17 cellular contexts compared by ENCODE assay signal in the genomic region with DNA sequence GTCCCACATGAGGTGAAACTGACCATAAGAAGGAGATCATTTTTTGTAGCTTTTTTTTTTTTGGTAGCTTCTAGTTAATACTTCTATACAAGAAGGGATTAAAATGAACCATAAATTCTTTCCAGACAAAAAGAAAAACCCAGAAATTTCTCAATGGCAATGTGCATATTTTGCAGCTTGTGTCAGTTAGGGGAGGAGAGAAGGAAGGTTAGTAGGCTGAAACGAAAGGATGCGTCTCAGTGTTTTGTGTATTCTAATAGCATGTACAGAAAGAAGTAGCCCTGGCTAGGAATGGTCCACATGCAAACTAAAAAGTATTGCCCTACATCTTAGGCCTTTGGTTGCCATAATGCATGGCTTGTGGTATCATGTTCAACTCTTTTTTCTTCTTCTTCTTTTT.
A peak's percentile ranks its signal among the peaks of the same experiment; 100 is the strongest.
DNase-seq lines count a peak whose midpoint lies in the region; TF ChIP-seq lines count a peak whose summit lies in the region.
"Had no signal": no experiment of that assay in that cellular context is flagged by ENCODE, and none has a peak within 500 bp of the region (broad histone marks: within the 10 kb centered on the region; RNA-seq: fewer than 3 reads in every experiment).

No MANE protein-coding gene starts in this region.

- H3K27me3 Mint-ChIP-seq in CD14-positive monocyte (ENCODE audit: low read depth in 3 of 3): peaks cover 0 to 10% (median 5%) of the 10 kb centered on the region in 3 donors
- H3K27me3 Mint-ChIP-seq: CD4-positive, alpha-beta memory T cell had no signal

- H3K4me2 ChIP-seq in skeletal muscle satellite cell (ENCODE audit: low read length): no peak overlapping the region

- H3K27ac Mint-ChIP-seq in CD14-positive monocyte: no peak overlapping the region
- H3K27ac Mint-ChIP-seq: CD4-positive, alpha-beta memory T cell had no signal

- DNase-seq in GM03348 (ENCODE audit: low spot score) (peak; percentile 64), adipocyte (ENCODE audit: low read depth) (peak; percentile 58), fibroblast of mammary gland (ENCODE audit: low read depth) (peak; percentile 61), CD14-positive monocyte (ENCODE audit: low spot score) (no peak), C1 segment of cervical spinal cord (lab: John Stamatoyannopoulos, UW) (no peak), SW 1271 (lab: John Stamatoyannopoulos, UW) (no peak)
- DNase-seq: CD4-positive, alpha-beta memory T cell; DND-41; H7; MM.1S; NCI-H1105; NCI-H187; NCI-H446 treated with DMSO at 0.1 percent for 48 hours; NCI-H748 treated with DMSO at 0.1 percent for 48 hours; PC-3 had no signal

- H3K9me3 ChIP-seq in adipocyte (ENCODE audit: control insufficient read depth, low read length): no peaks in the 10 kb centered on the region
- no peaks in the 10 kb centered on the region for H3K9me3 ChIP-seq in skeletal muscle satellite cell (replicated peaks; ENCODE audit: low read length)
- H3K9me3 ChIP-seq: SJSA1 had no signal

- H3K9ac ChIP-seq in adipocyte (ENCODE audit: low read length) (peak overlapping the region; percentile 10), skeletal muscle satellite cell (ENCODE audit: low read depth, low read length) (peak overlapping the region; percentile 6)

- H3K4me1 ChIP-seq in adipocyte (ENCODE audit: control insufficient read depth, insufficient read depth, low read length) (peaks cover 22% of the 10 kb centered on the region), skeletal muscle satellite cell (ENCODE audit: control insufficient read depth, insufficient read depth, low read length) (peaks cover 31% of the 10 kb centered on the region)
- H3K4me1 ChIP-seq: SJSA1 had no signal

- H3K36me3 ChIP-seq in adipocyte (ENCODE audit: control insufficient read depth, insufficient read depth, low read length, severe bottlenecking): no peaks in the 10 kb centered on the region
- no peaks in the 10 kb centered on the region for H3K36me3 ChIP-seq in skeletal muscle satellite cell (ENCODE audit: insufficient read depth, low read length)
- H3K36me3 ChIP-seq: SJSA1 had no signal

- no peak overlapping the region for H3K4me3 Mint-ChIP-seq in CD14-positive monocyte
- H3K4me3 Mint-ChIP-seq: CD4-positive, alpha-beta memory T cell had no signal

- H3K4me1 Mint-ChIP-seq in CD14-positive monocyte: no peaks in the 10 kb centered on the region

- H3K27me3 ChIP-seq in adipocyte (replicated peaks; ENCODE audit: control insufficient read depth, insufficient read depth, low read length) (no peaks in the 10 kb centered on the region), skeletal muscle satellite cell (ENCODE audit: control insufficient read depth, insufficient read depth, low read length) (no peaks in the 10 kb centered on the region)
- H3K27me3 ChIP-seq: SJSA1 had no signal

- H3K4me3 ChIP-seq in adipocyte (ENCODE audit: low read length) (no peak overlapping the region), fibroblast of mammary gland (ENCODE audit: control insufficient read depth, low read depth, low read length) (no peak overlapping the region), skeletal muscle satellite cell (ENCODE audit: low read length) (no peak overlapping the region)
- H3K4me3 ChIP-seq: SJSA1 had no signal

- peaks cover 0 to 1% (median 0%) of the 10 kb centered on the region in 7 donors for H3K9me3 Mint-ChIP-seq in CD14-positive monocyte

- intact Hi-C loops in CD14-positive monocyte (cut with micrococcal nuclease): no loop called here

- TF ChIP-seq CTCF in fibroblast of mammary gland (conservative IDR thresholded peaks at IDR 0.05; ENCODE audit: control insufficient read depth, insufficient read depth, low read depth, low read length): no peak
- TF ChIP-seq CTCF in CD14-positive monocyte (IDR thresholded peaks at IDR 0.05): no peak

- H3K36me3 Mint-ChIP-seq in CD14-positive monocyte: no peaks in the 10 kb centered on the region
- H3K36me3 Mint-ChIP-seq: CD4-positive, alpha-beta memory T cell had no signal

Comparison
In these comparisons a context has a peak if more than half of its experiments do, and no peak if none do; other contexts are left out.
1. DNase-seq: peak in GM03348 (single experiment), adipocyte (single experiment) and fibroblast of mammary gland (single experiment); none in CD14-positive monocyte (single experiment), C1 segment of cervical spinal cord (0 of 14) and SW 1271 (0 of 2).